Comparison of ENCODE assay signal across 23 cellular contexts in the genomic region with DNA sequence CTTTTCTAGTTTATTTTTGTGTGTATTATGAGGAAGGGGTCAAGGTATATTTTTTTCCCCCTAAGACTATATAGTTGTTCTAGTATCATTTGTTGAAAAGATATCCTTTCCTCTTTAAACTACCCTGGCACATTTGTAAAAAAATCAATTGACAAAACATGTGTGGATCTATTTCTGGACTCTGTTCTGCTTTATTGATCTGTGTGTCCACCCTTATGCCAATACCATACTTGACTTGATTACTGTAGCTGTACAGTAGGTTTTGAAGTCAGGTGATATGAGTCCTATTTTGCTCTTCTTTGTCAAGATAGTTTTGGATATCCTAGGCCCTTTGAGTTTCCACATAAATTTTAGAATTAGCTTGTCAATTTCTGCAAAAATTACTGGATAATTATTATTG. TPM values are rescaled to one million over a fixed set of nuclear protein-coding genes. Genes with fewer than 3 reads are reported as not detected.
A peak's percentile ranks its signal among the peaks of the same experiment; 100 is the strongest.
DNase-seq lines count a peak whose midpoint lies in the region; ATAC-seq, FAIRE-seq and TF ChIP-seq lines count a peak whose summit lies in the region.
"Had no signal": no experiment of that assay in that cellular context is flagged by ENCODE, and none has a peak within 500 bp of the region (broad histone marks: within the 10 kb centered on the region; RNA-seq: fewer than 3 reads in every experiment).

No MANE protein-coding gene starts in this region.

- no peaks in the 10 kb centered on the region for H3K9me2 ChIP-seq in HCT116 (ENCODE audit: insufficient read depth)

- peak overlapping the region; percentile 15 for H3K27ac Mint-ChIP-seq in progenitor cell of endocrine pancreas
- H3K27ac Mint-ChIP-seq: B cell; CD4-positive, alpha-beta T cell; CD8-positive, alpha-beta T cell had no signal

- H3K4me3 ChIP-seq in HCT116 (replicated peaks in 1 of 2; ENCODE audit: low read depth in 1 of 2, low read length in 2 of 2), result no peak overlapping the region
- H3K4me3 ChIP-seq in HepG2 (replicated peaks in 1 of 3; ENCODE audit: insufficient read depth in 1 of 3, low read depth in 2 of 3, low read length in 3 of 3), result no peak overlapping the region
- H3K4me3 ChIP-seq in right lobe of liver, result no peak overlapping the region
- no peak overlapping the region for H3K4me3 ChIP-seq in osteoblast (ENCODE audit: insufficient read depth, low read length)
- H3K4me3 ChIP-seq: A549; BLaER1 treated with 17β-estradiol and CSF1 and Interleukin-3, amounts not matched to agents 10 nM and 100 nM had no signal

- no peaks in the 10 kb centered on the region for H3K9me3 ChIP-seq in HCT116 (ENCODE audit: control insufficient read depth in 1 of 2, insufficient read depth in 1 of 2, low read depth in 1 of 2, low read length in 2 of 2)
- no peaks in the 10 kb centered on the region for H3K9me3 ChIP-seq in HepG2 (ENCODE audit: low read length)
- H3K9me3 ChIP-seq in right lobe of liver, result no peaks in the 10 kb centered on the region
- H3K9me3 ChIP-seq in osteoblast (ENCODE audit: low read depth, low read length), result no peaks in the 10 kb centered on the region
- H3K9me3 ChIP-seq: A549; BLaER1 treated with 17β-estradiol and CSF1 and Interleukin-3, amounts not matched to agents 10 nM and 100 nM; Caco-2 had no signal

- H3K79me2 ChIP-seq in HCT116 (ENCODE audit: insufficient read depth, low read length), result no peaks in the 10 kb centered on the region
- no peaks in the 10 kb centered on the region for H3K79me2 ChIP-seq in HepG2 (ENCODE audit: insufficient read depth, low read length)
- no peaks in the 10 kb centered on the region for H3K79me2 ChIP-seq in osteoblast (ENCODE audit: insufficient read depth, low read length)

- POLR2A ChIA-PET in HCT116 (lab: Charles Lee) (no interaction called here), HepG2 (lab: Yijun Ruan, JAX) (interaction anchor here (0.7 to 1.8 kb wide), 5 partner anchors 13 to 147 kb away, joined by 3 to 6 read pairs (median 3); a partner anchor contains a TSS)

- no peaks in the 10 kb centered on the region for H3K27me3 ChIP-seq in HCT116 (ENCODE audit: insufficient read depth, low read length)
- H3K27me3 ChIP-seq in HepG2 (ENCODE audit: control insufficient read depth in 1 of 2, insufficient read depth in 2 of 2, low read length in 2 of 2), result peaks cover 0 to 2% of the 10 kb centered on the region in 2 experiments; a peak in 1 of 5 replicates
- H3K27me3 ChIP-seq in right lobe of liver, result no peaks in the 10 kb centered on the region
- H3K27me3 ChIP-seq in osteoblast (ENCODE audit: insufficient read depth, low read length), result no peaks in the 10 kb centered on the region
- H3K27me3 ChIP-seq: BLaER1 treated with 17β-estradiol and CSF1 and Interleukin-3, amounts not matched to agents 10 nM and 100 nM had no signal

- ATAC-seq in HCT116 (no peak), HepG2 (peak; percentile 93), right lobe of liver (peak; percentile 31 to 75 (median 59)), GM19035 (IDR thresholded peaks at IDR 0.05; ENCODE audit: unreplicated experiment) (no peak)
- ATAC-seq: A549; CD8-positive, alpha-beta T cell had no signal

- H3K27ac ChIP-seq in HCT116 (ENCODE audit: low read depth, low read length), result no peak overlapping the region
- no peak overlapping the region for H3K27ac ChIP-seq in HepG2 (ENCODE audit: extremely low read length, insufficient read depth, low read length)
- H3K27ac ChIP-seq in right lobe of liver, result no peak overlapping the region
- no peak overlapping the region for H3K27ac ChIP-seq in osteoblast (ENCODE audit: low read depth, low read length)
- H3K27ac ChIP-seq: 22Rv1; A549; BLaER1 treated with 17β-estradiol and CSF1 and Interleukin-3, amounts not matched to agents 10 nM and 100 nM; C4-2B had no signal

- TF ChIP-seq CTCF in HCT116 (IDR thresholded peaks at IDR 0.05 in 2 of 3, conservative IDR thresholded peaks at IDR 0.05 in 1 of 3; ENCODE audit: borderline replicate concordance in 1 of 3, insufficient read depth in 1 of 3, low read depth in 2 of 3, low read length in 2 of 3), result no peak
- TF ChIP-seq CTCF in HepG2 (CRISPR knock-in tag; IDR thresholded peaks at IDR 0.05), result no peak
- TF ChIP-seq CTCF in right lobe of liver (IDR thresholded peaks at IDR 0.05), result no peak
- TF ChIP-seq CTCF in progenitor cell of endocrine pancreas (IDR thresholded peaks at IDR 0.05; ENCODE audit: unreplicated experiment), result no peak
- TF ChIP-seq CTCF in osteoblast (IDR thresholded peaks at IDR 0.05; ENCODE audit: extremely low read depth, low read depth, low read length), result no peak

- H3K36me3 Mint-ChIP-seq in progenitor cell of endocrine pancreas (ENCODE audit: insufficient read depth), result no peaks in the 10 kb centered on the region
- H3K36me3 Mint-ChIP-seq: CD8-positive, alpha-beta T cell had no signal

- intact Hi-C loops in HCT116 (cut with micrococcal nuclease), result loop anchor here (10.0 kb wide), 1 partner anchor 147 kb away; no protein-coding TSS in a partner anchor
- intact Hi-C loops in HepG2 (cut with micrococcal nuclease; ENCODE audit: unreplicated experiment), result no loop called here
- intact Hi-C loops in right lobe of liver (cut with DNase I), result no loop called here

- no peak for FAIRE-seq in HepG2 (lab: Jason Lieb, UNC)
- FAIRE-seq: A549, D721Med, G401.6, GM12891, GM19239 had no signal

- no peak overlapping the region for H3K4me2 ChIP-seq in HCT116 (ENCODE audit: low read length)
- no peak overlapping the region for H3K4me2 ChIP-seq in HepG2 (ENCODE audit: low read depth, low read length)
- no peak overlapping the region for H3K4me2 ChIP-seq in osteoblast (ENCODE audit: insufficient read depth, low read length)
- H3K4me2 ChIP-seq: A549; BLaER1 treated with 17β-estradiol and CSF1 and Interleukin-3, amounts not matched to agents 10 nM and 100 nM had no signal

- no peaks in the 10 kb centered on the region for H3K9me3 Mint-ChIP-seq in progenitor cell of endocrine pancreas (ENCODE audit: low read depth)
- H3K9me3 Mint-ChIP-seq: CD4-positive, alpha-beta T cell; CD8-positive, alpha-beta T cell had no signal

- H3K4me1 Mint-ChIP-seq in progenitor cell of endocrine pancreas (ENCODE audit: low read depth), result peaks cover 12% of the 10 kb centered on the region
- H3K4me1 Mint-ChIP-seq: B cell had no signal

- H4K20me1 ChIP-seq in HCT116 (ENCODE audit: insufficient read depth) (no peaks in the 10 kb centered on the region), HepG2 (ENCODE audit: insufficient read depth, low read length) (no peaks in the 10 kb centered on the region), osteoblast (ENCODE audit: insufficient read depth, low read length) (no peaks in the 10 kb centered on the region)
- H4K20me1 ChIP-seq: BLaER1 treated with 17β-estradiol and CSF1 and Interleukin-3, amounts not matched to agents 10 nM and 100 nM had no signal

- CTCF ChIA-PET in HCT116 (lab: Charles Lee) (no interaction called here), HepG2 (lab: Yijun Ruan, JAX; ENCODE audit: low intra/inter-chr PET ratio, low total read pairs) (no interaction called here)

- H3K27me3 Mint-ChIP-seq in progenitor cell of endocrine pancreas, result no peaks in the 10 kb centered on the region
- H3K27me3 Mint-ChIP-seq: CD4-positive, alpha-beta T cell had no signal

- in situ Hi-C loops in HepG2 (cut with HindIII; ENCODE audit: extremely low pct_ligation_motif_present, low pct_unique_long_range_greater_than_20kb), result no loop called here

- BruUV-seq in HCT116 (replicated peaks; lab: Mats Ljungman, UMichigan), result no TSS peak
- BruUV-seq in HepG2 (replicated peaks; lab: Mats Ljungman, UMichigan), result no TSS peak

- no peaks in the 10 kb centered on the region for H3K36me3 ChIP-seq in HCT116 (ENCODE audit: control insufficient read depth in 1 of 2, insufficient read depth in 2 of 2, low read length in 2 of 2)
- H3K36me3 ChIP-seq in HepG2 (replicated peaks in 1 of 2; ENCODE audit: control insufficient read depth in 1 of 2, insufficient read depth in 2 of 2, low read length in 2 of 2), result no peaks in the 10 kb centered on the region
- H3K36me3 ChIP-seq in right lobe of liver, result no peaks in the 10 kb centered on the region
- no peaks in the 10 kb centered on the region for H3K36me3 ChIP-seq in osteoblast (ENCODE audit: insufficient read depth, low read length)
- H3K36me3 ChIP-seq: BLaER1 treated with 17β-estradiol and CSF1 and Interleukin-3, amounts not matched to agents 10 nM and 100 nM had no signal

- H3K4me3 Mint-ChIP-seq in progenitor cell of endocrine pancreas (ENCODE audit: low read depth), result no peak overlapping the region
- H3K4me3 Mint-ChIP-seq: B cell; CD4-positive, alpha-beta T cell; CD8-positive, alpha-beta T cell had no signal

- no peak for TF ChIP-seq EP300 in HepG2 (IDR thresholded peaks at IDR 0.05; ENCODE audit: low read depth in 2 of 2, low read length in 2 of 2)
- TF ChIP-seq EP300 in HepG2 (CRISPR knock-in tag; IDR thresholded peaks at IDR 0.05; ENCODE audit: borderline replicate concordance), result no peak

- TF ChIP-seq RAD21 in HCT116 (IDR thresholded peaks at IDR 0.05; ENCODE audit: low read depth), result no peak
- TF ChIP-seq RAD21 in HepG2 (CRISPR knock-in tag; IDR thresholded peaks at IDR 0.05), result no peak

- H3K4me1 ChIP-seq in HCT116 (ENCODE audit: control insufficient read depth in 1 of 2, insufficient read depth in 2 of 2, low read length in 2 of 2) (peaks cover 12% of the 10 kb centered on the region in 2 experiments), HepG2 (ENCODE audit: insufficient read depth, low read length) (peaks cover 15% of the 10 kb centered on the region), right lobe of liver (peaks cover 0 to 14% (median 3%) of the 10 kb centered on the region in 4 donors), osteoblast (ENCODE audit: insufficient read depth, low read length) (no peaks in the 10 kb centered on the region)
- H3K4me1 ChIP-seq: A549, Caco-2 had no signal

- RAD21 ChIA-PET in HCT116 (lab: Charles Lee; ENCODE audit: low non-redundant PET in 1 of 2, low total read pairs in 2 of 2, uncharacterized antibody in 2 of 2, unreplicated experiment in 2 of 2), result no interaction called here

- TF ChIP-seq POLR2A in HCT116 (IDR thresholded peaks at IDR 0.05; ENCODE audit: borderline replicate concordance, extremely low read depth, insufficient read depth, insufficient read length) (no peak), HepG2 (IDR thresholded peaks at IDR 0.05; ENCODE audit: insufficient read depth in 1 of 2, low read depth in 2 of 2, low read length in 2 of 2) (no peak), right lobe of liver (IDR thresholded peaks at IDR 0.05) (no peak)

- DNase-seq in HCT116 (ENCODE audit: low read depth, low spot score), result no peak
- no peak for DNase-seq in HepG2 (ENCODE audit: low spot score)
- DNase-seq in right lobe of liver, result no peak
- DNase-seq in progenitor cell of endocrine pancreas (ENCODE audit: low spot score, unreplicated experiment), result no peak
- DNase-seq in osteoblast (ENCODE audit: insufficient read length, low spot score, missing footprints), result no peak
- DNase-seq in GM19240 (ENCODE audit: insufficient read length, low spot score), result no peak
- DNase-seq: AML-193; Caco-2; Calu3; CD4-positive, alpha-beta T cell; CD8-positive, alpha-beta T cell; DMS79 treated with DMSO at 0.1 percent for 48 hours; GF-D8 had no signal

- H3K9ac ChIP-seq in HCT116 (ENCODE audit: low read length) (no peak overlapping the region), HepG2 (ENCODE audit: insufficient read depth, low read depth, low read length) (no peak overlapping the region)
- H3K9ac ChIP-seq: BLaER1 treated with 17β-estradiol and CSF1 and Interleukin-3, amounts not matched to agents 10 nM and 100 nM had no signal

- peak overlapping the region; percentile 12 for H2AFZ ChIP-seq in HCT116 (ENCODE audit: low read depth, low read length, poor library complexity, severe bottlenecking)
- no peak overlapping the region for H2AFZ ChIP-seq in HepG2 (ENCODE audit: low read length)
- H2AFZ ChIP-seq in osteoblast (ENCODE audit: low read length), result no peak overlapping the region

RNA-seq across cellular contexts. Expression of a gene that starts 21.2 kb away (rescaled TPM):
- total RNA-seq in HCT116 (2021; ENCODE audit: unreplicated experiment) (35.6 TPM), HepG2 (2016; rRNA removed; fragmentation: Illumina TruSeq; extraction: Trizol) (9.3 and 13.3 TPM in 2 replicates), right lobe of liver (10 to 100 TPM; 12.5 to 29.1 (median 17.1) TPM), progenitor cell of endocrine pancreas (58.2 and 61.6 TPM in 2 replicates), osteoblast (6.8 and 9.0 TPM in 2 replicates)
- polyA plus RNA-seq in HCT116 (2012), result 24.6 and 25.2 TPM in 2 replicates
- 19.4 and 23.0 TPM in 2 replicates for total RNA-seq in HepG2 (2016; cell fraction: cytosol; rRNA removed; fragmentation: Illumina TruSeq; extraction: Trizol; ENCODE audit: low read depth)
- 9.5 and 12.4 TPM in 2 replicates for total RNA-seq in HepG2 (2016; cell fraction: insoluble cytoplasmic fraction; rRNA removed; fragmentation: Illumina TruSeq; extraction: Trizol)
- total RNA-seq in HepG2 (2016; cell fraction: membrane; rRNA removed; fragmentation: Illumina TruSeq; extraction: Trizol), result 7.5 and 8.0 TPM in 2 replicates
- total RNA-seq in HepG2 (2016; cell fraction: nucleus; rRNA removed; fragmentation: Illumina TruSeq; extraction: Trizol), result 11.8 and 12.5 TPM in 2 replicates
- 15.8 and 19.0 TPM in 2 replicates for polyA plus RNA-seq in HepG2 (2011; rRNA removed)
- polyA plus RNA-seq in HepG2 (2011; cell fraction: cytosol; rRNA removed), result 11.5 and 12.7 TPM in 2 replicates
- polyA plus RNA-seq in HepG2 (2011; cell fraction: nucleus; rRNA removed), result 51.5 and 56.0 TPM in 2 replicates
- 12.2 and 14.5 TPM in 2 replicates for polyA plus RNA-seq in HepG2 (2012)
- 1.2 and 1.3 TPM in 2 replicates for polyA plus RNA-seq in HepG2 (2016; cell fraction: cytosol; fragmentation: Illumina TruSeq; extraction: Trizol; ENCODE audit: low read depth)
- 12.0 and 16.7 TPM in 2 replicates for polyA plus RNA-seq in HepG2 (2016; cell fraction: insoluble cytoplasmic fraction; fragmentation: Illumina TruSeq; extraction: Trizol; ENCODE audit: low read depth)
- 3.4 and 3.9 TPM in 2 replicates for polyA plus RNA-seq in HepG2 (2016; cell fraction: membrane; fragmentation: Illumina TruSeq; extraction: Trizol; ENCODE audit: low read depth)
- polyA plus RNA-seq in HepG2 (2016; cell fraction: nucleus; fragmentation: Illumina TruSeq; extraction: Trizol; ENCODE audit: insufficient read depth, low read depth), result 29.9 and 34.7 TPM in 2 replicates
- 50.6 and 65.9 TPM in 2 replicates for polyA minus RNA-seq in HepG2 (2011; rRNA and poly(A)+ RNA removed; ENCODE audit: low replicate concordance)
- 12.0 and 12.7 TPM in 2 replicates for polyA minus RNA-seq in HepG2 (2011; cell fraction: cytosol; rRNA and poly(A)+ RNA removed)
- polyA minus RNA-seq in HepG2 (2011; cell fraction: nucleus; rRNA and poly(A)+ RNA removed), result 40.8 and 41.1 TPM in 2 replicates

Comparison
In these comparisons a context has a peak if more than half of its experiments do, and no peak if none do; other contexts are left out.
1. ATAC-seq: peak in HepG2 (single experiment) and right lobe of liver (4 of 4); none in HCT116 (single experiment) and GM19035 (single experiment).